ENCODE assay signal across 18 cellular contexts in genomic region chr1:230130172-230130944, GRCh38.
DNase-seq lines count a peak whose midpoint lies in the region; FAIRE-seq and TF ChIP-seq lines count a peak whose summit lies in the region.
"Had no signal": no experiment of that assay in that cellular context is flagged by ENCODE, and none has a peak within 500 bp of the region (broad histone marks: within the 10 kb centered on the region; RNA-seq: fewer than 3 reads in every experiment).

No MANE protein-coding gene starts in this region.

- no peak overlapping the region for H2BK12ac ChIP-seq in H1 (ENCODE audit: low read depth, low read length)

- H3K79me2 ChIP-seq in H1 (ENCODE audit: control insufficient read depth in 1 of 2, insufficient read depth in 2 of 2, low read length in 2 of 2) (peaks cover 0 to 68% of the 10 kb centered on the region in 2 experiments; a peak in 2 of 4 replicates), smooth muscle cell (ENCODE audit: low read depth) (peaks cover 92% of the 10 kb centered on the region)

- H2BK120ac ChIP-seq in H1 (replicated peaks; ENCODE audit: low read depth, low read length), result no peak overlapping the region

- H3K23me2 ChIP-seq in H1 (ENCODE audit: low read depth, low read length), result no peaks in the 10 kb centered on the region

- no peak overlapping the region for H3K23ac ChIP-seq in H1 (ENCODE audit: insufficient read length)

- no peak overlapping the region for H3K27ac Mint-ChIP-seq in endodermal cell
- H3K27ac Mint-ChIP-seq: effector memory CD8-positive, alpha-beta T cell had no signal

- DNase-seq in NCI-H510A treated with DMSO at 0.1 percent for 48 hours (lab: John Stamatoyannopoulos, UW) (peak; percentile 40), NCI-H510A (lab: John Stamatoyannopoulos, UW) (no peak), NCI-H524 (lab: John Stamatoyannopoulos, UW) (peak; percentile 84 to 92), H1 (ENCODE audit: low read depth in 1 of 2, low spot score in 2 of 2) (no peak), smooth muscle cell (lab: John Stamatoyannopoulos, UW; ENCODE audit: unreplicated experiment) (no peak), inferior parietal cortex (ENCODE audit: extremely low spot score) (no peak), endodermal cell (no peak)
- DNase-seq in activated effector memory CD4-positive, alpha-beta T cell treated with Interleukin-2 at 50 U/mL for 16 hours, result no peak
- DNase-seq: CD4-positive, alpha-beta memory T cell; central memory CD4-positive, alpha-beta T cell; effector memory CD8-positive, alpha-beta T cell; hippocampal formation; NCI-H2029 treated with DMSO at 0.1 percent for 48 hours; occipital lobe; right lobe of liver; Right ventricle myocardium superior had no signal

- TF ChIP-seq CTCF in H1 (IDR thresholded peaks at IDR 0.05; ENCODE audit: control extremely low read depth in 1 of 3, insufficient read depth in 1 of 3, low read depth in 1 of 3, low read length in 3 of 3), result no peak
- TF ChIP-seq CTCF in smooth muscle cell (IDR thresholded peaks at IDR 0.05; ENCODE audit: borderline replicate concordance, insufficient read depth, poor library complexity, severe bottlenecking), result no peak
- TF ChIP-seq CTCF in endodermal cell (conservative IDR thresholded peaks at IDR 0.05), result no peak

- no peaks in the 10 kb centered on the region; the same call in 1 of the 2 replicates for H3K79me1 ChIP-seq in H1 (ENCODE audit: low read depth, low read length)

- CTCF ChIA-PET in H1 (lab: Charles Lee; ENCODE audit: partially characterized antibody), result interaction anchor here (0.6 to 6.4 kb wide), 7 partner anchors 9 to 199 kb away, joined by 3 to 44 read pairs (median 3); no protein-coding TSS in a partner anchor

- WGBS in H1 (ENCODE audit: extremely low coverage in 1 of 2, insufficient coverage in 1 of 2, insufficient read length in 1 of 2, insufficient replicate concordance in 2 of 2, low coverage in 1 of 2, low lambda C conversion rate in 2 of 2, missing lambda C conversion rate in 1 of 2), 2 experiments, result 91% methylated on average over 18 of the region's 19 CpGs; no CpG with 5 or more reads in 1 of the 2 experiments
- 51% methylated on average over 19 of the region's 19 CpGs for WGBS in smooth muscle cell (ENCODE audit: low lambda C conversion rate)
- WGBS in endodermal cell (ENCODE audit: insufficient coverage in 1 of 2, insufficient read length in 1 of 2), 2 experiments, result 86 to 90% methylated on average over 19 of the region's 19 CpGs

- H4K91ac ChIP-seq in H1 (replicated peaks; ENCODE audit: insufficient read length, low read length), result no peak overlapping the region

- no peaks in the 10 kb centered on the region for H3F3A ChIP-seq in smooth muscle cell (ENCODE audit: low read depth)

- no peak overlapping the region for H3K4me3 ChIP-seq in H1 (ENCODE audit: extremely low read depth in 1 of 4, insufficient read depth in 2 of 4, low read depth in 3 of 4, low read length in 4 of 4)
- H3K4me3 ChIP-seq in smooth muscle cell, result no peak overlapping the region
- no peak overlapping the region for H3K4me3 ChIP-seq in endodermal cell (ENCODE audit: low read length)
- H3K4me3 ChIP-seq: right lobe of liver had no signal

- no peak overlapping the region for H2AK5ac ChIP-seq in H1 (ENCODE audit: low read depth, low read length)

- peak overlapping the region; percentile 31; the same call in 1 of the 2 replicates for H2BK5ac ChIP-seq in H1 (ENCODE audit: low read depth, low read length)

- H2BK20ac ChIP-seq in H1 (ENCODE audit: low read length), result no peak overlapping the region

- H3K9me3 Mint-ChIP-seq in endodermal cell, result no peaks in the 10 kb centered on the region
- H3K9me3 Mint-ChIP-seq: CD4-positive, alpha-beta memory T cell; effector memory CD8-positive, alpha-beta T cell had no signal

- H3K4me1 Mint-ChIP-seq in endodermal cell, result peaks cover 21% of the 10 kb centered on the region

- no peak overlapping the region for H3K9ac ChIP-seq in H1 (replicated peaks in 1 of 4; ENCODE audit: extremely low read depth in 1 of 4, low read depth in 3 of 4, low read length in 3 of 4)
- H3K9ac ChIP-seq in smooth muscle cell (ENCODE audit: low read depth), result no peak overlapping the region
- no peak overlapping the region for H3K9ac ChIP-seq in endodermal cell (ENCODE audit: extremely low read depth, low read length, poor library complexity, severe bottlenecking)

- H3K56ac ChIP-seq in H1 (replicated peaks; ENCODE audit: insufficient read length, low read depth, low read length), result no peak overlapping the region

- H3K27ac ChIP-seq in H1 (ENCODE audit: low read depth, low read length), result no peak overlapping the region
- H3K27ac ChIP-seq in smooth muscle cell (ENCODE audit: low read depth), result no peak overlapping the region
- H3K27ac ChIP-seq in endodermal cell (ENCODE audit: low read depth, low read length), result no peak overlapping the region
- H3K27ac ChIP-seq: right lobe of liver had no signal

- H3K36me3 Mint-ChIP-seq in endodermal cell (ENCODE audit: low read depth), result peaks cover 2% of the 10 kb centered on the region

- H4K5ac ChIP-seq in H1 (ENCODE audit: insufficient read length, low read depth, low read length), result no peak overlapping the region

- no peak for FAIRE-seq in H1 (lab: Jason Lieb, UNC)
- FAIRE-seq: G401.6, GM12891 had no signal

- no peak overlapping the region for H2BK15ac ChIP-seq in H1 (ENCODE audit: low read length)

- POLR2A ChIA-PET in H1 (lab: Charles Lee; ENCODE audit: partially characterized antibody), result interaction anchor here (1.2 kb wide), 1 partner anchor 10 kb away, joined by 3 read pairs; no protein-coding TSS in a partner anchor

- TF ChIP-seq RAD21 in H1 (IDR thresholded peaks at IDR 0.05 in 1 of 2, conservative IDR thresholded peaks at IDR 0.05 in 1 of 2; ENCODE audit: low read depth in 2 of 2, low read length in 2 of 2), result no peak

- H3K36me3 ChIP-seq in H1 (ENCODE audit: control insufficient read depth in 2 of 4, insufficient read depth in 4 of 4, low read length in 3 of 4) (no peaks in the 10 kb centered on the region), smooth muscle cell (ENCODE audit: low read depth) (no peaks in the 10 kb centered on the region), endodermal cell (ENCODE audit: control insufficient read depth, insufficient read depth, low read length) (no peaks in the 10 kb centered on the region)
- H3K36me3 ChIP-seq: right lobe of liver had no signal

- peaks cover 28% of the 10 kb centered on the region for H3K27me3 Mint-ChIP-seq in endodermal cell (ENCODE audit: insufficient read depth)
- H3K27me3 Mint-ChIP-seq: CD4-positive, alpha-beta memory T cell; effector memory CD8-positive, alpha-beta T cell had no signal

- no peak overlapping the region for H3K18ac ChIP-seq in H1 (ENCODE audit: extremely low read depth, low read length)

- TF ChIP-seq EP300 in H1 (IDR thresholded peaks at IDR 0.05; ENCODE audit: borderline replicate concordance in 1 of 2, low read depth in 2 of 2, low read length in 2 of 2), result no peak

- H3K27me3 ChIP-seq in H1 (replicated peaks in 1 of 4; ENCODE audit: control insufficient read depth in 3 of 4, extremely low read depth in 1 of 4, insufficient read depth in 3 of 4, low read length in 3 of 4) (no peaks in the 10 kb centered on the region), smooth muscle cell (ENCODE audit: low read depth) (no peaks in the 10 kb centered on the region), endodermal cell (ENCODE audit: control insufficient read depth, insufficient read depth, low read length, poor library complexity, severe bottlenecking) (peaks cover 7% of the 10 kb centered on the region)
- H3K27me3 ChIP-seq: right lobe of liver had no signal

- H3K4me2 ChIP-seq in H1 (ENCODE audit: insufficient read depth in 1 of 2, low read depth in 2 of 2, low read length in 2 of 2), result no peak overlapping the region
- peak overlapping the region; percentile 43 for H3K4me2 ChIP-seq in smooth muscle cell

- no peak overlapping the region for H3K14ac ChIP-seq in H1 (ENCODE audit: insufficient read length)

- no peak overlapping the region for H3K4ac ChIP-seq in H1 (replicated peaks; ENCODE audit: insufficient read length, low read depth, low read length)

- no peak overlapping the region for H4K8ac ChIP-seq in H1 (ENCODE audit: extremely low read depth, insufficient read depth, low read length)

- H4K20me1 ChIP-seq in H1 (replicated peaks in 1 of 2; ENCODE audit: control insufficient read depth in 1 of 2, insufficient read depth in 2 of 2, low read length in 2 of 2) (peaks cover 0 to 7% of the 10 kb centered on the region in 2 experiments), smooth muscle cell (ENCODE audit: low read depth) (peaks cover 100% of the 10 kb centered on the region)

- peaks cover 5 to 19% (median 12%) of the 10 kb centered on the region in 4 experiments for H3K4me1 ChIP-seq in H1 (replicated peaks in 1 of 4; ENCODE audit: control insufficient read depth in 3 of 4, insufficient read depth in 4 of 4, low read length in 3 of 4)
- H3K4me1 ChIP-seq in smooth muscle cell (ENCODE audit: low read depth), result peaks cover 32% of the 10 kb centered on the region
- H3K4me1 ChIP-seq in endodermal cell (ENCODE audit: control insufficient read depth, insufficient read depth, low read length), result peaks cover 3% of the 10 kb centered on the region

- no peak overlapping the region for H3K4me3 Mint-ChIP-seq in endodermal cell
- H3K4me3 Mint-ChIP-seq: CD4-positive, alpha-beta memory T cell; effector memory CD8-positive, alpha-beta T cell had no signal

- no peak for TF ChIP-seq POLR2A in H1 (IDR thresholded peaks at IDR 0.05; ENCODE audit: control extremely low read depth in 1 of 2, low read depth in 2 of 2, low read length in 2 of 2)

- H2AFZ ChIP-seq in H1 (ENCODE audit: low read length) (no peak overlapping the region), smooth muscle cell (ENCODE audit: low read depth) (no peak overlapping the region)

- no peaks in the 10 kb centered on the region for H3K9me3 ChIP-seq in H1 (ENCODE audit: insufficient read depth in 2 of 2, low read depth in 1 of 2, low read length in 1 of 2)
- no peaks in the 10 kb centered on the region for H3K9me3 ChIP-seq in smooth muscle cell (replicated peaks; ENCODE audit: low read depth)
- H3K9me3 ChIP-seq in endodermal cell (ENCODE audit: control insufficient read depth, low read length), result no peaks in the 10 kb centered on the region
- H3K9me3 ChIP-seq: right lobe of liver had no signal

TF ChIP-seq in H1, 55 proteins besides CTCF, POLR2A, EP300 and RAD21 (continues in another document):
- TF ChIP-seq GABPA (IDR thresholded peaks at IDR 0.05; ENCODE audit: borderline replicate concordance, insufficient read depth, low read length) (no peak), ZNF274 (IDR thresholded peaks at IDR 0.05; ENCODE audit: borderline replicate concordance, extremely low read depth, low read length) (no peak), TAF1 (IDR thresholded peaks at IDR 0.05; ENCODE audit: low read depth, low read length) (no peak), CHD2 (IDR thresholded peaks at IDR 0.05; ENCODE audit: low read length) (no peak)

Comparison
In these comparisons a context has a peak if more than half of its experiments do, and no peak if none do; other contexts are left out.
1. DNase-seq: peak in NCI-H510A treated with DMSO at 0.1 percent for 48 hours (single experiment) and NCI-H524 (2 of 2); none in NCI-H510A (single experiment), H1 (0 of 2), smooth muscle cell (single experiment), inferior parietal cortex (single experiment), endodermal cell (single experiment) and activated effector memory CD4-positive, alpha-beta T cell treated with Interleukin-2 at 50 U/mL for 16 hours (single experiment).